In genomic region chr5:119476341-119476740, GRCh38 we compare ENCODE assay signal across 15 cellular contexts. TPM values are rescaled to one million over a fixed set of nuclear protein-coding genes. Genes with fewer than 3 reads are reported as not detected.
DNase-seq lines count a peak whose midpoint lies in the region; ATAC-seq and TF ChIP-seq lines count a peak whose summit lies in the region.
"Had no signal": no experiment of that assay in that cellular context is flagged by ENCODE, and none has a peak within 500 bp of the region (broad histone marks: within the 10 kb centered on the region; RNA-seq: fewer than 3 reads in every experiment).

No MANE protein-coding gene starts in this region.

- H3K4me3 ChIP-seq in dorsolateral prefrontal cortex: peak overlapping the region in 50 of 59 donors; percentile 0 to 60 (median 36)
- no peak overlapping the region for H3K4me3 ChIP-seq in naive thymus-derived CD4-positive, alpha-beta T cell (ENCODE audit: low read length)

- H3K79me2 ChIP-seq in H9 (ENCODE audit: insufficient read depth, low read length): 0 out of 2 replicates have a peak, but pooled peaks cover 2% of the 10 kb centered on the region

- H2AFZ ChIP-seq in H9 (ENCODE audit: low read length): no peak overlapping the region

- intact Hi-C loops in dorsolateral prefrontal cortex (cut with DNase I): no loop called here
- intact Hi-C loops in naive thymus-derived CD4-positive, alpha-beta T cell (cut with micrococcal nuclease): no loop called here

- WGBS in H9 (ENCODE audit: extremely low coverage, insufficient read length, low lambda C conversion rate): no CpG with 5 or more reads among the region's 1 CpG

- H3K9me3 Mint-ChIP-seq in H9: no peaks in the 10 kb centered on the region
- H3K9me3 Mint-ChIP-seq in naive thymus-derived CD4-positive, alpha-beta T cell: no peaks in the 10 kb centered on the region

- H3K4me1 Mint-ChIP-seq in H9: peaks cover 41 to 42% of the 10 kb centered on the region in 2 experiments
- peaks cover 0 to 5% (median 1%) of the 10 kb centered on the region in 7 donors for H3K4me1 Mint-ChIP-seq in naive thymus-derived CD4-positive, alpha-beta T cell

- DNase-seq in H9 (no peak), dorsolateral prefrontal cortex (no peak), pons (ENCODE audit: low spot score) (peak; percentile 93), NCI-H1694 treated with DMSO at 0.1 percent for 48 hours (lab: John Stamatoyannopoulos, UW) (no peak)
- no peak for DNase-seq in naive thymus-derived CD4-positive, alpha-beta T cell
- DNase-seq: DMS79 treated with DMSO at 0.1 percent for 48 hours, Karpas-422, MM.1S, NCI-H1105, NCI-H187, NCI-H446 treated with DMSO at 0.1 percent for 48 hours, NCI-H774 had no signal

- no peak overlapping the region for H3T11ph ChIP-seq in H9 (ENCODE audit: low read length)

- no peak overlapping the region for H3K4ac ChIP-seq in H9 (ENCODE audit: low read depth, low read length)

- no peak overlapping the region for H2BK5ac ChIP-seq in H9 (ENCODE audit: insufficient read length, low read length)

- no peak overlapping the region for H4K8ac ChIP-seq in H9 (replicated peaks; ENCODE audit: insufficient read length, low read depth, low read length)

- no peak overlapping the region for H2AK5ac ChIP-seq in H9 (ENCODE audit: insufficient read length, low read length)

- H3K18ac ChIP-seq in H9 (ENCODE audit: insufficient read length, low read depth, low read length): no peak overlapping the region

- H3K4me1 ChIP-seq in H9 (ENCODE audit: insufficient read depth, low read length): peaks cover 3% of the 10 kb centered on the region; the same call in 1 of the 2 replicates
- no peaks in the 10 kb centered on the region for H3K4me1 ChIP-seq in naive thymus-derived CD4-positive, alpha-beta T cell (ENCODE audit: control insufficient read depth in 2 of 2, insufficient read depth in 2 of 2, low read length in 2 of 2)

- H2BK15ac ChIP-seq in H9 (ENCODE audit: low read depth, low read length): no peak overlapping the region

- H3K27me3 Mint-ChIP-seq in H9 (ENCODE audit: low read depth): no peaks in the 10 kb centered on the region
- H3K27me3 Mint-ChIP-seq in naive thymus-derived CD4-positive, alpha-beta T cell: no peaks in the 10 kb centered on the region

- H3K27ac ChIP-seq in H9 (ENCODE audit: insufficient read length, low read depth, low read length) (no peak overlapping the region), dorsolateral prefrontal cortex (peak overlapping the region in 55 of 59 donors; percentile 5 to 89 (median 74)), layer of hippocampus (ENCODE audit: low read depth, low read length) (peak overlapping the region; percentile 60)
- H3K27ac ChIP-seq in naive thymus-derived CD4-positive, alpha-beta T cell (ENCODE audit: low read depth, low read length): no peak overlapping the region

- ATAC-seq in GM21526 (IDR thresholded peaks at IDR 0.05; ENCODE audit: low FRiP score, unreplicated experiment): no peak
- ATAC-seq in HG03460 (IDR thresholded peaks at IDR 0.05; ENCODE audit: unreplicated experiment): no peak
- ATAC-seq in naive thymus-derived CD4-positive, alpha-beta T cell: no peak

- no peak overlapping the region for H2BK12ac ChIP-seq in H9 (ENCODE audit: insufficient read length, low read depth, low read length)

- no peak overlapping the region for H3K9ac ChIP-seq in H9 (ENCODE audit: extremely low read depth, insufficient read length, low read length)

- no peak overlapping the region for H2BK20ac ChIP-seq in H9 (ENCODE audit: low read depth, low read length, poor library complexity, severe bottlenecking)

- H3K36me3 Mint-ChIP-seq in H9 (ENCODE audit: insufficient read depth in 1 of 3, low read depth in 3 of 3): peaks cover 16 to 35% (median 29%) of the 10 kb centered on the region in 3 experiments; a peak in 6 of 7 replicates
- H3K36me3 Mint-ChIP-seq in naive thymus-derived CD4-positive, alpha-beta T cell: peaks cover 8 to 71% (median 50%) of the 10 kb centered on the region in 5 donors

- no peak overlapping the region for H3K4me3 Mint-ChIP-seq in H9
- H3K4me3 Mint-ChIP-seq in naive thymus-derived CD4-positive, alpha-beta T cell: no peak overlapping the region

- POLR2A ChIA-PET in naive thymus-derived CD4-positive, alpha-beta T cell (lab: Charles Lee): no interaction called here

- H3K36me3 ChIP-seq in naive thymus-derived CD4-positive, alpha-beta T cell (ENCODE audit: control insufficient read depth in 2 of 3, insufficient read depth in 3 of 3, low read length in 3 of 3): peaks cover 0 to 11% (median 7%) of the 10 kb centered on the region in 3 experiments

- H3K79me1 ChIP-seq in H9 (ENCODE audit: insufficient read depth, low read depth, low read length, poor library complexity, severe bottlenecking): peaks cover 3% of the 10 kb centered on the region

- peak overlapping the region; percentile 69 for H3K23ac ChIP-seq in H9 (ENCODE audit: insufficient read length, low read depth, low read length)

- H3K9me3 ChIP-seq in H9 (ENCODE audit: control insufficient read depth, low read depth, low read length): no peaks in the 10 kb centered on the region
- no peaks in the 10 kb centered on the region for H3K9me3 ChIP-seq in naive thymus-derived CD4-positive, alpha-beta T cell (ENCODE audit: control insufficient read depth in 2 of 3, low read length in 3 of 3)

- no peak overlapping the region for H4K5ac ChIP-seq in H9 (ENCODE audit: insufficient read length, low read depth, low read length)

- no peak overlapping the region for H4K91ac ChIP-seq in H9 (ENCODE audit: insufficient read length, low read depth, low read length)

- no peaks in the 10 kb centered on the region for H3K23me2 ChIP-seq in H9 (ENCODE audit: insufficient read length, low read depth, low read length, poor library complexity, severe bottlenecking)

- H2BK120ac ChIP-seq in H9 (ENCODE audit: low read depth, low read length, poor library complexity, severe bottlenecking): no peak overlapping the region

- CTCF ChIA-PET in naive thymus-derived CD4-positive, alpha-beta T cell (lab: Charles Lee): no interaction called here

- no peak overlapping the region for H3K56ac ChIP-seq in H9 (ENCODE audit: insufficient read length, low read depth, low read length)

- no peak for TF ChIP-seq CTCF in H9 (conservative IDR thresholded peaks at IDR 0.05)
- peak in 4 of 56 donors; percentile 9 to 21 (median 12) for TF ChIP-seq CTCF in dorsolateral prefrontal cortex (IDR thresholded peaks at IDR 0.05 in 54 of 56, conservative IDR thresholded peaks at IDR 0.05 in 2 of 56; ENCODE audit: low read depth in 1 of 56, partially characterized antibody in 56 of 56)

- no peaks in the 10 kb centered on the region for H4K20me1 ChIP-seq in H9 (ENCODE audit: control insufficient read depth, insufficient read depth, insufficient read length)

- H3K14ac ChIP-seq in H9 (ENCODE audit: insufficient read depth, low read length): no peak overlapping the region

- peak overlapping the region in 1 of 3 experiments; percentile 46; a peak in 2 of 7 replicates for H3K27ac Mint-ChIP-seq in H9
- no peak overlapping the region for H3K27ac Mint-ChIP-seq in naive thymus-derived CD4-positive, alpha-beta T cell

- H3K27me3 ChIP-seq in H9 (ENCODE audit: insufficient read depth, low read length) (no peaks in the 10 kb centered on the region), dorsolateral prefrontal cortex (no peaks in the 10 kb centered on the region), layer of hippocampus (ENCODE audit: control insufficient read depth, insufficient read depth, low read length) (no peaks in the 10 kb centered on the region)
- no peaks in the 10 kb centered on the region for H3K27me3 ChIP-seq in naive thymus-derived CD4-positive, alpha-beta T cell (ENCODE audit: control insufficient read depth in 2 of 2, insufficient read depth in 2 of 2, low read length in 2 of 2)

- H3K4me2 ChIP-seq in H9 (ENCODE audit: insufficient read depth, insufficient read length, low read length): no peak overlapping the region

RNA-seq across cellular contexts. Expression of gene HSD17B4, which starts 24.0 kb away (rescaled TPM):
- total RNA-seq in H9 (2021) (269 and 326 TPM in 2 replicates), dorsolateral prefrontal cortex (100 to 1,000 TPM; 152 to 375 (median 249) TPM)
- total RNA-seq in naive thymus-derived CD4-positive, alpha-beta T cell: 10 to 100 TPM; 22.5 to 77.2 (median 71.0) TPM
- polyA plus RNA-seq in naive thymus-derived CD4-positive, alpha-beta T cell: 100 to 1,000 TPM in 1 of 2 donors, 10 to 100 TPM in 1; 55.7 to 131 TPM

Comparison
In these comparisons a context has a peak if more than half of its experiments do, and no peak if none do; other contexts are left out.
1. H3K27ac ChIP-seq: peak in dorsolateral prefrontal cortex (55 of 59) and layer of hippocampus (single experiment); none in H9 (single experiment) and naive thymus-derived CD4-positive, alpha-beta T cell (single experiment).